In the genomic region with DNA sequence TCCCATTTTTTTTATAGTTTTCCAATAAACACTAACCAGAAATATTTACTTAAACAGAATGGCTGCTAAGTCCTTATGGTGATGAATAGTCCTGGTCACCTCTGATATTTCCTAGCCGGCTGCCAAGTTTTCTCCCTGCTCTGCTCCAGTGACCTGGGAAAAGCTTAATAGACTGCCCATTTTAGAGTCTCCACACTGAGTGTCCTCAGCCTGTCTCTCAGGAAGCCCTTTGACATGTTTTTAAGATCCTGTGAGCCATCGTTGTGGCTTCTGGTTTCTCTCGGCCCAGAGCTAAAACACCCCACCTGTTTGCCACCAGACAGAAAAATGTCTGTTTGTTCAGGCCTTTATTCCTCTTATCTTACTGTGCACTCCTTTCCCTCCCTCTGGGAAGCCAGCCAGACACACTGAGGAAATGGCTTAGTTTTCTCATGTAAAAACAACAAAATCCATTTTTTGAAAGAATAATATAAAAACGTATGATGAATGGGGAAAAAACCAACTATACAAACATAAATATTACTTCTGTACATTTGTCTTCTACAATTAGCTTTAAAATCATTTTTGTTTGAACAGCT, we compare ENCODE assay signal across 12 cellular contexts. TPM values are rescaled to one million over a fixed set of nuclear protein-coding genes. Genes with fewer than 3 reads are reported as not detected.
A peak's percentile ranks its signal among the peaks of the same experiment; 100 is the strongest.
DNase-seq lines count a peak whose midpoint lies in the region; ATAC-seq, FAIRE-seq and TF ChIP-seq lines count a peak whose summit lies in the region.
"Had no signal": no experiment of that assay in that cellular context is flagged by ENCODE, and none has a peak within 500 bp of the region (broad histone marks: within the 10 kb centered on the region; RNA-seq: fewer than 3 reads in every experiment).

No MANE protein-coding gene starts in this region.

- TF ChIP-seq CTCF in astrocyte of the spinal cord (IDR thresholded peaks at IDR 0.05; ENCODE audit: low read depth, low read length) = no peak
- no peak for TF ChIP-seq CTCF in thoracic aorta (IDR thresholded peaks at IDR 0.05)

- TF ChIP-seq POLR2A in GM12892 (IDR thresholded peaks at IDR 0.05; ENCODE audit: low read depth, low read length) = no peak

- no peak overlapping the region for H3K4me3 ChIP-seq in astrocyte of the spinal cord (ENCODE audit: low read depth, low read length)
- H3K4me3 ChIP-seq in thoracic aorta = no peak overlapping the region
- H3K4me3 ChIP-seq: coronary artery, SJSA1 had no signal

- no peaks in the 10 kb centered on the region for H3K27me3 ChIP-seq in thoracic aorta (replicated peaks; ENCODE audit: insufficient read depth)
- H3K27me3 ChIP-seq: SJSA1 had no signal

- peaks cover 14% of the 10 kb centered on the region for H3K36me3 ChIP-seq in thoracic aorta

- peak overlapping the region; percentile 6 to 34 for H3K27ac ChIP-seq in thoracic aorta
- H3K27ac ChIP-seq: coronary artery, SJSA1 had no signal

- in situ Hi-C loops in astrocyte of the spinal cord (cut with HindIII; ENCODE audit: low sequenced_read_pairs) = no loop called here

- DNase-seq in NCI-H146 (lab: John Stamatoyannopoulos, UW) (peak; percentile 83), astrocyte of the spinal cord (ENCODE audit: low read depth, low spot score) (peak; percentile 32), islet precursor cell (peak; percentile 82), thoracic aorta (ENCODE audit: low spot score) (no peak), Kasumi-1 (lab: John Stamatoyannopoulos, UW) (no peak), NCI-H748 (lab: John Stamatoyannopoulos, UW; ENCODE audit: unreplicated experiment) (no peak), GM12892 (ENCODE audit: insufficient read length) (no peak)
- DNase-seq: activated CD8-positive, alpha-beta memory T cell treated with anti-CD3 and anti-CD28 coated beads, Interleukin-2, amount 10 ng/mL, durations not matched to agents 7 days and 5 days; NCI-H187 had no signal

- H3K4me1 ChIP-seq in thoracic aorta (ENCODE audit: control insufficient read depth in 1 of 2, low read depth in 2 of 2) = peaks cover 6 to 13% of the 10 kb centered on the region in 2 donors
- H3K4me1 ChIP-seq: SJSA1 had no signal

- H3K9me3 ChIP-seq in thoracic aorta = no peaks in the 10 kb centered on the region
- H3K9me3 ChIP-seq: SJSA1 had no signal

- no peak for ATAC-seq in thoracic aorta (ENCODE audit: insufficient number of reproducible peaks, low FRiP score, low read depth)
- ATAC-seq in HG02798 (IDR thresholded peaks at IDR 0.05; ENCODE audit: poor library complexity, unreplicated experiment) = no peak
- ATAC-seq: activated CD8-positive, alpha-beta memory T cell treated with anti-CD3 and anti-CD28 coated beads, Interleukin-2, amount 10 ng/mL, durations not matched to agents 7 days and 5 days had no signal

- FAIRE-seq in GM12892 (lab: Jason Lieb, UNC) = no peak

RNA-seq across cellular contexts. Expression of gene ALDH2, which starts 25.4 kb away (rescaled TPM):
- total RNA-seq in thoracic aorta = 100 to 1,000 TPM in 1 of 2 donors, 10 to 100 TPM in 1; 99.0 to 135 TPM
- polyA plus RNA-seq in GM12892 (2012; ENCODE audit: missing spikeins) = 5.9 TPM

RNA-seq across cellular contexts. Expression of gene ACAD10, which starts 55.5 kb away (rescaled TPM):
- 10 to 100 TPM; 15.8 to 17.6 TPM for total RNA-seq in thoracic aorta
- polyA plus RNA-seq in GM12892 (2012; ENCODE audit: missing spikeins) = 19.7 TPM

RNA-seq across cellular contexts. Expression of gene BRAP, which starts 55.6 kb away (rescaled TPM):
- 10 to 100 TPM; 14.1 to 22.6 TPM for total RNA-seq in thoracic aorta
- polyA plus RNA-seq in GM12892 (2012; ENCODE audit: missing spikeins) = 12.0 TPM

Comparison
In these comparisons a context has a peak if more than half of its experiments do, and no peak if none do; other contexts are left out.
1. DNase-seq: peak in NCI-H146 (single experiment), astrocyte of the spinal cord (single experiment) and islet precursor cell (single experiment); none in thoracic aorta (single experiment), Kasumi-1 (0 of 2), NCI-H748 (single experiment) and GM12892 (single experiment).